Comparison of ENCODE assay signal across 16 cellular contexts in genomic region chr2:20615466-20616241, GRCh38. TPM values are rescaled to one million over a fixed set of nuclear protein-coding genes. Genes with fewer than 3 reads are reported as not detected.
DNase-seq lines count a peak whose midpoint lies in the region; ATAC-seq and TF ChIP-seq lines count a peak whose summit lies in the region.
"Had no signal": no experiment of that assay in that cellular context is flagged by ENCODE, and none has a peak within 500 bp of the region (broad histone marks: within the 10 kb centered on the region; RNA-seq: fewer than 3 reads in every experiment).

No MANE protein-coding gene starts in this region.

- intact Hi-C loops in Right ventricle myocardium superior (cut with DNase I) (no loop called here), thyroid gland (cut with DNase I) (no loop called here)

- H3K36me3 ChIP-seq in muscle layer of duodenum (ENCODE audit: control insufficient read depth in 1 of 2, insufficient read depth in 2 of 2, low read length in 2 of 2) (peaks cover 0 to 8% of the 10 kb centered on the region in 2 donors), thyroid gland (no peaks in the 10 kb centered on the region)

- H3K27ac ChIP-seq in caudate nucleus (ENCODE audit: low read depth, low read length) (peak overlapping the region; percentile 96), muscle layer of duodenum (ENCODE audit: low read length) (peak overlapping the region; percentile 96), thyroid gland (peak overlapping the region; percentile 95 to 100 (median 99))

- H3K4me1 ChIP-seq in muscle layer of duodenum (ENCODE audit: control insufficient read depth in 1 of 2, insufficient read depth in 2 of 2, low read length in 2 of 2) (peaks cover 67 to 93% of the 10 kb centered on the region in 2 donors), thyroid gland (peaks cover 66 to 99% of the 10 kb centered on the region in 2 donors)

- ATAC-seq in Right ventricle myocardium superior (ENCODE audit: poor library complexity) (peak; percentile 18), HG02938 (IDR thresholded peaks at IDR 0.05; ENCODE audit: unreplicated experiment) (no peak)

- H3K4me3 ChIP-seq in muscle layer of duodenum (ENCODE audit: low read depth in 1 of 2, low read length in 2 of 2), result no peak overlapping the region
- H3K4me3 ChIP-seq in thyroid gland (replicated peaks in 1 of 3), result no peak overlapping the region
- H3K4me3 ChIP-seq: GM23338 had no signal

- TF ChIP-seq CTCF in thyroid gland (IDR thresholded peaks at IDR 0.05), result no peak

- no peak for TF ChIP-seq POLR2A in thyroid gland (IDR thresholded peaks at IDR 0.05)

- WGBS in thyroid gland, 2 donors, result 71 to 75% methylated on average over 8 to 9 of the region's 9 CpGs

- DNase-seq in caudate nucleus (lab: John Stamatoyannopoulos, UW), result peak in 7 of 61 donors; percentile 30 to 57 (median 36)
- peak; percentile 77 for DNase-seq in Right ventricle myocardium superior
- DNase-seq in thyroid gland, result peak in 1 of 2 donors; percentile 16
- DNase-seq in inferior parietal cortex (ENCODE audit: extremely low spot score), result no peak
- DNase-seq in activated T-cell treated with anti-CD3 and anti-CD28 coated beads, Interleukin-2, amount 50 U/mL, for 1 hour, result no peak
- DNase-seq in stimulated activated CD4-positive, alpha-beta T cell treated with anti-CD3 and anti-CD28 coated beads, Interleukin-2, amount 100 ng/mL, for 24 hours, result no peak
- DNase-seq: activated CD4-positive, alpha-beta T cell treated with anti-CD3 and anti-CD28 coated beads for 1 hour; cerebellar nuclear complex; COR-L47; NCI-H1105 treated with DMSO at 0.1 percent for 48 hours; NCI-H82; small intestine had no signal

- H3K9me3 ChIP-seq in muscle layer of duodenum (ENCODE audit: control insufficient read depth in 1 of 2, low read length in 2 of 2) (no peaks in the 10 kb centered on the region), thyroid gland (no peaks in the 10 kb centered on the region)

- H3K27me3 ChIP-seq in muscle layer of duodenum (ENCODE audit: low read depth, low read length), result no peaks in the 10 kb centered on the region
- no peaks in the 10 kb centered on the region for H3K27me3 ChIP-seq in thyroid gland

RNA-seq across cellular contexts. Expression of gene HS1BP3, which starts 35.2 kb away (rescaled TPM):
- total RNA-seq in Right ventricle myocardium superior, result 19.7 TPM
- total RNA-seq in thyroid gland, result 10 to 100 TPM; 30.8 to 42.7 (median 41.7) TPM

RNA-seq across cellular contexts. Expression of gene GDF7, which starts 51.3 kb away (rescaled TPM):
- total RNA-seq in Right ventricle myocardium superior (0.38 TPM), thyroid gland (under 1 TPM; under 0.01 to 0.42 (median 0.13) TPM)
- total RNA-seq: HT-29 had no signal
